Comparison of ENCODE assay signal across 10 cellular contexts in genomic region chr17:81418710-81419332, GRCh38. TPM values are rescaled to one million over a fixed set of nuclear protein-coding genes. Genes with fewer than 3 reads are reported as not detected.
DNase-seq lines count a peak whose midpoint lies in the region; ATAC-seq, FAIRE-seq and TF ChIP-seq lines count a peak whose summit lies in the region.
"Had no signal": no experiment of that assay in that cellular context is flagged by ENCODE, and none has a peak within 500 bp of the region (broad histone marks: within the 10 kb centered on the region; RNA-seq: fewer than 3 reads in every experiment).

No MANE protein-coding gene starts in this region.

- H3K4me3 ChIP-seq in heart right ventricle (peak overlapping the region in 5 of 10 donors; percentile 27 to 50 (median 42)), mucosa of rectum (ENCODE audit: low read length in 2 of 2) (peak overlapping the region; percentile 28 to 52)

- H3K4me1 ChIP-seq in heart right ventricle (peaks cover 51 to 72% (median 66%) of the 10 kb centered on the region in 9 donors), mucosa of rectum (ENCODE audit: control insufficient read depth in 2 of 2, insufficient read depth in 2 of 2, low read length in 2 of 2) (peaks cover 28 to 40% of the 10 kb centered on the region in 2 donors)

- no peak for TF ChIP-seq CTCF in heart right ventricle (IDR thresholded peaks at IDR 0.05)
- TF ChIP-seq CTCF in chondrocyte (IDR thresholded peaks at IDR 0.05), result no peak

- FAIRE-seq in urothelium cell line (lab: Jason Lieb, UNC), result peak; percentile 99

- intact Hi-C loops in heart right ventricle (cut with DNase I), result loop anchor here in 2 of 10 donors (1.0 to 2.0 kb wide), 2 partner anchors 14 kb away; no protein-coding TSS in a partner anchor
- intact Hi-C loops in Right ventricle myocardium superior (cut with DNase I), result no loop called here

- H3K4me1 Mint-ChIP-seq in chondrocyte (ENCODE audit: low read depth), result peaks cover 65% of the 10 kb centered on the region

- no peaks in the 10 kb centered on the region for H3K36me3 ChIP-seq in heart right ventricle
- no peaks in the 10 kb centered on the region for H3K36me3 ChIP-seq in mucosa of rectum (ENCODE audit: control insufficient read depth in 2 of 2, insufficient read depth in 2 of 2, low read length in 2 of 2)

- H3K27ac Mint-ChIP-seq in chondrocyte (ENCODE audit: unreplicated experiment), result peak overlapping the region; percentile 93
- H3K27ac Mint-ChIP-seq: activated T-helper 1 cell treated with anti-CD3 and anti-CD28 coated beads, Interleukin-12 subunit alpha, Interleukin-12 subunit beta, Interleukin-2, Interleukin-4 antibody, amounts not matched to agents 30 ng/mL and 10 ng/mL and 1 ng/mL, durations not matched to agents 14 hours and 24 hours and 36 hours; T-cell had no signal

- no peak overlapping the region for H3K4me3 Mint-ChIP-seq in chondrocyte (ENCODE audit: unreplicated experiment)
- H3K4me3 Mint-ChIP-seq: activated T-helper 1 cell treated with anti-CD3 and anti-CD28 coated beads, Interleukin-12 subunit alpha, Interleukin-12 subunit beta, Interleukin-2, Interleukin-4 antibody, amounts not matched to agents 30 ng/mL and 10 ng/mL and 1 ng/mL, durations not matched to agents 14 hours and 24 hours and 36 hours; T-cell had no signal

- H3K9ac ChIP-seq in mucosa of rectum (ENCODE audit: low read depth in 1 of 2, low read length in 2 of 2), result peak overlapping the region in 1 of 2 donors; percentile 61

- H3K9me3 ChIP-seq in heart right ventricle (no peaks in the 10 kb centered on the region), mucosa of rectum (ENCODE audit: control insufficient read depth in 2 of 2, low read length in 2 of 2) (no peaks in the 10 kb centered on the region)

- H3K9me3 Mint-ChIP-seq in chondrocyte (ENCODE audit: low read depth), result no peaks in the 10 kb centered on the region
- H3K9me3 Mint-ChIP-seq: activated T-helper 1 cell treated with anti-CD3 and anti-CD28 coated beads, Interleukin-12 subunit alpha, Interleukin-12 subunit beta, Interleukin-2, Interleukin-4 antibody, amounts not matched to agents 30 ng/mL and 10 ng/mL and 1 ng/mL, durations not matched to agents 14 hours and 24 hours and 36 hours; T-cell had no signal

- H3K27me3 Mint-ChIP-seq in chondrocyte (ENCODE audit: low read depth), result no peaks in the 10 kb centered on the region

- H3K27me3 ChIP-seq in heart right ventricle (no peaks in the 10 kb centered on the region), mucosa of rectum (ENCODE audit: control insufficient read depth in 2 of 2, insufficient read depth in 2 of 2, low read length in 2 of 2) (no peaks in the 10 kb centered on the region)

- no peak for ATAC-seq in heart right ventricle
- ATAC-seq in Right ventricle myocardium superior (ENCODE audit: poor library complexity), result no peak
- no peak for ATAC-seq in HG03039 (IDR thresholded peaks at IDR 0.05; ENCODE audit: unreplicated experiment)
- ATAC-seq: T-cell had no signal

- no peaks in the 10 kb centered on the region for H3K36me3 Mint-ChIP-seq in chondrocyte (ENCODE audit: low read depth)
- H3K36me3 Mint-ChIP-seq: T-cell had no signal

- 50 to 53% methylated on average over 14 of the region's 14 CpGs for WGBS in heart right ventricle, 2 donors

- peak overlapping the region in 9 of 10 donors; percentile 87 to 99 (median 96) for H3K27ac ChIP-seq in heart right ventricle
- peak overlapping the region; percentile 71 to 76 for H3K27ac ChIP-seq in mucosa of rectum (ENCODE audit: low read depth in 2 of 2, low read length in 2 of 2)

- no peak for DNase-seq in heart right ventricle
- DNase-seq in Right ventricle myocardium superior, result no peak
- DNase-seq in chondrocyte (ENCODE audit: low spot score), result no peak
- peak; percentile 47 for DNase-seq in urothelium cell line (ENCODE audit: low spot score)
- no peak for DNase-seq in NK-92 treated with Interleukin-12 subunit alpha and Interleukin-12 subunit beta, amount 100 ng/mL, for 24 hours (lab: John Stamatoyannopoulos, UW)
- no peak for DNase-seq in NCI-H1436 (lab: John Stamatoyannopoulos, UW)
- DNase-seq: T-cell had no signal

RNA-seq across cellular contexts. Expression of gene BAHCC1, which starts 23.6 kb away (rescaled TPM):
- 10 to 100 TPM in 2 of 10 donors, 1 to 10 TPM in 8; 6.3 to 11.1 (median 9.2) TPM for total RNA-seq in heart right ventricle
- polyA plus RNA-seq in heart right ventricle, result 10 to 100 TPM in 1 of 2 donors, 1 to 10 TPM in 1; 4.8 to 13.1 TPM
- 8.0 TPM for total RNA-seq in Right ventricle myocardium superior
- total RNA-seq in chondrocyte, result 20.6 to 32.3 TPM (median 22.7 TPM) in 3 replicates
